In genomic region chr18:70433001-70433400, GRCh38 we compare ENCODE assay signal across 2 cellular contexts.
TF ChIP-seq lines count a peak whose summit lies in the region.

No MANE protein-coding gene starts in this region.

TF ChIP-seq in SK-N-SH, 30 proteins besides CTCF, POLR2A, EP300 and RAD21 (continued from another document):
- TF ChIP-seq MAX (IDR thresholded peaks at IDR 0.05; ENCODE audit: low read depth) = no peak
- TF ChIP-seq JUND (IDR thresholded peaks at IDR 0.05) = no peak
- TF ChIP-seq GABPA (IDR thresholded peaks at IDR 0.05; ENCODE audit: low read depth) = no peak
- no peak for TF ChIP-seq FOXM1 (IDR thresholded peaks at IDR 0.05; ENCODE audit: low read depth)
- no peak for TF ChIP-seq FOXJ3 (CRISPR knock-in tag; IDR thresholded peaks at IDR 0.05)

TF ChIP-seq in SK-N-SH treated with all-trans-retinoic acid at 6 μM for 48 hours, 23 proteins besides CTCF, POLR2A, EP300 and RAD21 (continued from another document):
- TF ChIP-seq SNAI2 (CRISPR knock-in tag; IDR thresholded peaks at IDR 0.05) (no peak), TSHZ2 (CRISPR knock-in tag; IDR thresholded peaks at IDR 0.05) (no peak), RARB (CRISPR knock-in tag; IDR thresholded peaks at IDR 0.05) (no peak), GLIS3 (CRISPR knock-in tag; IDR thresholded peaks at IDR 0.05) (no peak), CSRNP3 (CRISPR knock-in tag; IDR thresholded peaks at IDR 0.05) (no peak), TCF4 (CRISPR knock-in tag; IDR thresholded peaks at IDR 0.05; ENCODE audit: borderline replicate concordance) (no peak), TOX (CRISPR knock-in tag; IDR thresholded peaks at IDR 0.05; ENCODE audit: borderline replicate concordance) (no peak)
TF ChIP-seq in SK-N-SH treated with all-trans-retinoic acid at 6 μM for 48 hours: peak in this region for 0.
